In the genomic region with DNA sequence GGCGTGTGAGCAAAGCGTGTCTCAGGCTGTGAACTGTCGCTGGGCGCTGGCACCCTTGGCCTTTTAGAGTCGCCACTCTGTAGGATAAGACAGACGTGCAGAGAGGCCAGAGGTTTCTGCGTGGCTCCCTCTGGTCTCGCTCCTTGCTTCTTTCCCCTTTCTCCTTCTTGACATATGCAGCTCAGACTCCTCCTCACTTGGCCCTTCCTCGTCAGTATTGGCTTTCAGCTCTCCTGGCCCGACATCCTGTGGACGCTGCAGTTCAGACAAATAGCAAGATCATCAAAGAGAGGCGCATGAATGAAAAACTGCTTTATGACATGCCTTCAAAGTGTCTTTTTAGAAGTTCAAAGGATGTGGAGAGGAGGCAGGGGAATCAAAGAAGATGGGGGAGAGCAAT, we compare ENCODE assay signal across 14 cellular contexts.
DNase-seq lines count a peak whose midpoint lies in the region; ATAC-seq, FAIRE-seq and TF ChIP-seq lines count a peak whose summit lies in the region.
"Had no signal": no experiment of that assay in that cellular context is flagged by ENCODE, and none has a peak within 500 bp of the region (broad histone marks: within the 10 kb centered on the region; RNA-seq: fewer than 3 reads in every experiment).

No MANE protein-coding gene starts in this region.

- H3K36me3 ChIP-seq in left ventricle myocardium inferior: no peaks in the 10 kb centered on the region
- no peaks in the 10 kb centered on the region for H3K36me3 ChIP-seq in testis (ENCODE audit: low read depth, missing control alignments)
- H3K36me3 ChIP-seq: ovary had no signal

- no peak for FAIRE-seq in HTR-8/SVneo (lab: Jason Lieb, UNC)

- H3K9me3 Mint-ChIP-seq in activated naive CD8-positive, alpha-beta T cell (ENCODE audit: low read depth): no peaks in the 10 kb centered on the region
- H3K9me3 Mint-ChIP-seq: stimulated activated effector memory CD8-positive, alpha-beta T cell treated with anti-CD3 and anti-CD28 coated beads, Interleukin-12 subunit alpha, Interleukin-12 subunit beta, amount 100 ng/mL, for 72 hours had no signal

- H3K27ac ChIP-seq in left ventricle myocardium inferior (replicated peaks) (peak overlapping the region; percentile 41), testis (no peak overlapping the region)
- H3K27ac ChIP-seq: ovary had no signal

- H3K27ac Mint-ChIP-seq in activated naive CD8-positive, alpha-beta T cell: no peak overlapping the region
- H3K27ac Mint-ChIP-seq: B cell; stimulated activated effector memory CD8-positive, alpha-beta T cell treated with anti-CD3 and anti-CD28 coated beads, Interleukin-12 subunit alpha, Interleukin-12 subunit beta, amount 100 ng/mL, for 72 hours had no signal

- TF ChIP-seq POLR2A in testis (IDR thresholded peaks at IDR 0.05): no peak

- no peaks in the 10 kb centered on the region for H3K9me3 ChIP-seq in left ventricle myocardium inferior (replicated peaks)
- H3K9me3 ChIP-seq in testis: no peaks in the 10 kb centered on the region
- H3K9me3 ChIP-seq: ovary had no signal

- peaks cover 61% of the 10 kb centered on the region for H3K4me1 ChIP-seq in left ventricle myocardium inferior
- peaks cover 15% of the 10 kb centered on the region for H3K4me1 ChIP-seq in testis

- TF ChIP-seq CTCF in left ventricle myocardium inferior (IDR thresholded peaks at IDR 0.05; ENCODE audit: borderline replicate concordance) (peak; percentile 10), testis (IDR thresholded peaks at IDR 0.05) (no peak)

- no peaks in the 10 kb centered on the region for H3K36me3 Mint-ChIP-seq in activated naive CD8-positive, alpha-beta T cell
- H3K36me3 Mint-ChIP-seq: stimulated activated effector memory CD8-positive, alpha-beta T cell treated with anti-CD3 and anti-CD28 coated beads, Interleukin-12 subunit alpha, Interleukin-12 subunit beta, amount 100 ng/mL, for 72 hours had no signal

- H3K27me3 ChIP-seq in left ventricle myocardium inferior (ENCODE audit: low read depth): no peaks in the 10 kb centered on the region
- no peaks in the 10 kb centered on the region for H3K27me3 ChIP-seq in testis
- H3K27me3 ChIP-seq: ovary had no signal

- 46 to 63% methylated on average over 12 of the region's 12 CpGs for WGBS in testis, 2 donors

- peaks cover 22% of the 10 kb centered on the region for H3K4me1 Mint-ChIP-seq in activated naive CD8-positive, alpha-beta T cell (ENCODE audit: low read depth)

- ATAC-seq in Right ventricle myocardium superior (ENCODE audit: poor library complexity) (no peak), left ventricle myocardium superior (peak; percentile 35)
- ATAC-seq: stimulated activated effector memory CD8-positive, alpha-beta T cell treated with anti-CD3 and anti-CD28 coated beads, Interleukin-12 subunit alpha, Interleukin-12 subunit beta, amount 100 ng/mL, for 72 hours had no signal

- H3K4me3 ChIP-seq in left ventricle myocardium inferior: no peak overlapping the region
- no peak overlapping the region for H3K4me3 ChIP-seq in testis
- H3K4me3 ChIP-seq: ovary had no signal

- intact Hi-C loops in left ventricle myocardium inferior (cut with micrococcal nuclease): no loop called here
- intact Hi-C loops in Right ventricle myocardium superior (cut with DNase I): no loop called here
- intact Hi-C loops in left ventricle myocardium superior (cut with micrococcal nuclease): no loop called here
- intact Hi-C loops in testis (cut with DNase I; ENCODE audit: low total_unique reads): no loop called here

- peaks cover 3% of the 10 kb centered on the region for H3K27me3 Mint-ChIP-seq in activated naive CD8-positive, alpha-beta T cell

- H3K4me3 Mint-ChIP-seq in activated naive CD8-positive, alpha-beta T cell: peak overlapping the region; percentile 4
- H3K4me3 Mint-ChIP-seq: B cell; stimulated activated effector memory CD8-positive, alpha-beta T cell treated with anti-CD3 and anti-CD28 coated beads, Interleukin-12 subunit alpha, Interleukin-12 subunit beta, amount 100 ng/mL, for 72 hours had no signal

- DNase-seq in left ventricle myocardium inferior (no peak), Right ventricle myocardium superior (no peak), left ventricle myocardium superior (peak; percentile 37), testis (peak; percentile 20), NCI-H1105 treated with DMSO at 0.1 percent for 48 hours (lab: John Stamatoyannopoulos, UW) (no peak), HTR-8/SVneo (ENCODE audit: insufficient read length, low spot score) (no peak), NK-92 (lab: John Stamatoyannopoulos, UW; ENCODE audit: unreplicated experiment) (no peak)
- DNase-seq: amygdala; effector memory CD4-positive, alpha-beta T cell; NCI-H1694 had no signal

Comparison
In these comparisons a context has a peak if more than half of its experiments do, and no peak if none do; other contexts are left out.
1. DNase-seq: peak in left ventricle myocardium superior (single experiment) and testis (single experiment); none in left ventricle myocardium inferior (single experiment), Right ventricle myocardium superior (single experiment), NCI-H1105 treated with DMSO at 0.1 percent for 48 hours (single experiment), HTR-8/SVneo (single experiment) and NK-92 (single experiment).